In the genomic region with DNA sequence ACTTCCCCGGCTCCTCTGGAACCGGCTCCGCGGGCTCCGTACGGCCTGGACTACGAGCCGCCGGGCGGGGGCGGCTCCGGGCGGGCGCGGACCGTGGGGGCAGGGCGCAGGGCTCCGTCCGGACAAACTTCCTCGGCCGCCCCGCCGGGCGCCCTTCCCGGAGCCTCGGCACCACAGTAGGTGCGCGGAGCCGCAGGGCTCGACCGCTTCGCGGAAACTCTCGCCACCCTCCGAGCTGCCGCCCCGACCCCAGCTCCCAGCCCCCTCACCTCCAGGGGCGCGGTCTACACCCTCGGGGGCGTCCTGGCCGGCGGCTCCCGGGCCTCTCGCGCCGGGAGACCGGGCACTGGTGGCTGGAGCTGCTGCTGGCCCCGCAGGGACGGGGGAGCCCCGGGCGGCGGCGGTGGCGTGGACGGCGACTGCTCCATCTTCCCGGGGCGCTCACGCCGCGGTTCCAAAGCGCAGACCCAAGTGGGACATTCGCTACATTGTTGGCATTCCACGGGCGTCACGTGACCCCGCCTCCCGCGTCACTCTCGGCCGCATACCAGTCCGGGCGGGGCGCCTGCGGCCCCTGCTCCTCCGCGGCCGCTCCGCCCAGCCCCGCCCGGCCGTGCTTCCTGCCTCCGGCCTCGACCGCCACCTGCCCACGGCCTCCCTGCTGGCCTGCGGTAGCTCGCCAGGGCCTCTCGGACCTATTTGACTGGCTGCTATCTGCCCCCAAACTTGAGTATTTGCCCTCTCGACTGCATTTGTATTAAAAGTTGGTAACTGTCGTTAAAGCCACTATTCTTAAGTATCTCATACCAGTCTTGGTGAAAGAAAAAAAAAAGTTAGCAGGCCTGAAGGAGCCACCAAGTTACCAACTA, we compare ENCODE assay signal across 1 cellular context.
A peak's percentile ranks its signal among the peaks of the same experiment; 100 is the strongest.
TF ChIP-seq lines count a peak whose summit lies in the region.

A gene (minus strand): TSS at position 510 of the 869 bp plus-strand sequence. CDS start 15,560 bp downstream, outside the sequence.

TF ChIP-seq in HepG2, 621 proteins besides CTCF, POLR2A, EP300 and RAD21 (continued from another document and continues in another):
- TF ChIP-seq, protein P1, sequence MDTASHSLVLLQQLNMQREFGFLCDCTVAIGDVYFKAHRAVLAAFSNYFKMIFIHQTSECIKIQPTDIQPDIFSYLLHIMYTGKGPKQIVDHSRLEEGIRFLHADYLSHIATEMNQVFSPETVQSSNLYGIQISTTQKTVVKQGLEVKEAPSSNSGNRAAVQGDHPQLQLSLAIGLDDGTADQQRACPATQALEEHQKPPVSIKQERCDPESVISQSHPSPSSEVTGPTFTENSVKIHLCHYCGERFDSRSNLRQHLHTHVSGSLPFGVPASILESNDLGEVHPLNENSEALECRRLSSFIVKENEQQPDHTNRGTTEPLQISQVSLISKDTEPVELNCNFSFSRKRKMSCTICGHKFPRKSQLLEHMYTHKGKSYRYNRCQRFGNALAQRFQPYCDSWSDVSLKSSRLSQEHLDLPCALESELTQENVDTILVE (CRISPR knock-in tag; IDR thresholded peaks at IDR 0.05) = no peak
- 0 out of 2 replicates have a peak, but pooled peaks have one; percentile 74 for TF ChIP-seq DNMT1 (CRISPR knock-in tag; IDR thresholded peaks at IDR 0.05)
- TF ChIP-seq, protein P2, sequence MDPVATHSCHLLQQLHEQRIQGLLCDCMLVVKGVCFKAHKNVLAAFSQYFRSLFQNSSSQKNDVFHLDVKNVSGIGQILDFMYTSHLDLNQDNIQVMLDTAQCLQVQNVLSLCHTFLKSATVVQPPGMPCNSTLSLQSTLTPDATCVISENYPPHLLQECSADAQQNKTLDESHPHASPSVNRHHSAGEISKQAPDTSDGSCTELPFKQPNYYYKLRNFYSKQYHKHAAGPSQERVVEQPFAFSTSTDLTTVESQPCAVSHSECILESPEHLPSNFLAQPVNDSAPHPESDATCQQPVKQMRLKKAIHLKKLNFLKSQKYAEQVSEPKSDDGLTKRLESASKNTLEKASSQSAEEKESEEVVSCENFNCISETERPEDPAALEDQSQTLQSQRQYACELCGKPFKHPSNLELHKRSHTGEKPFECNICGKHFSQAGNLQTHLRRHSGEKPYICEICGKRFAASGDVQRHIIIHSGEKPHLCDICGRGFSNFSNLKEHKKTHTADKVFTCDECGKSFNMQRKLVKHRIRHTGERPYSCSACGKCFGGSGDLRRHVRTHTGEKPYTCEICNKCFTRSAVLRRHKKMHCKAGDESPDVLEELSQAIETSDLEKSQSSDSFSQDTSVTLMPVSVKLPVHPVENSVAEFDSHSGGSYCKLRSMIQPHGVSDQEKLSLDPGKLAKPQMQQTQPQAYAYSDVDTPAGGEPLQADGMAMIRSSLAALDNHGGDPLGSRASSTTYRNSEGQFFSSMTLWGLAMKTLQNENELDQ (CRISPR knock-in tag; IDR thresholded peaks at IDR 0.05; ENCODE audit: borderline replicate concordance) = no peak
- no peak for TF ChIP-seq CCAR2 (optimal IDR thresholded peaks at IDR 0.05; ENCODE audit: low read depth, low read length)
- TF ChIP-seq, protein P3, sequence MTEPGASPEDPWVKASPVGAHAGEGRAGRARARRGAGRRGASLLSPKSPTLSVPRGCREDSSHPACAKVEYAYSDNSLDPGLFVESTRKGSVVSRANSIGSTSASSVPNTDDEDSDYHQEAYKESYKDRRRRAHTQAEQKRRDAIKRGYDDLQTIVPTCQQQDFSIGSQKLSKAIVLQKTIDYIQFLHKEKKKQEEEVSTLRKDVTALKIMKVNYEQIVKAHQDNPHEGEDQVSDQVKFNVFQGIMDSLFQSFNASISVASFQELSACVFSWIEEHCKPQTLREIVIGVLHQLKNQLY (CRISPR knock-in tag; IDR thresholded peaks at IDR 0.05) = peak; percentile 50; the same call in 1 of the 2 replicates
- peak; percentile 57 for TF ChIP-seq PHF8 (CRISPR knock-in tag; IDR thresholded peaks at IDR 0.05)
- 0 out of 2 replicates have a peak, but pooled peaks have one; percentile 19 for TF ChIP-seq ZFP36L1 (CRISPR knock-in tag; IDR thresholded peaks at IDR 0.05)
- TF ChIP-seq TEAD2 (CRISPR knock-in tag; IDR thresholded peaks at IDR 0.05) = peak; percentile 83; the same call in 1 of the 2 replicates
- no peak; the same call in 1 of the 2 replicates for TF ChIP-seq FOXC1 (CRISPR knock-in tag; IDR thresholded peaks at IDR 0.05; ENCODE audit: borderline replicate concordance)
- no peak for TF ChIP-seq EED (CRISPR knock-in tag; IDR thresholded peaks at IDR 0.05)
- no peak for TF ChIP-seq EHMT2 (IDR thresholded peaks at IDR 0.05; ENCODE audit: borderline replicate concordance, low read depth, low read length)
- TF ChIP-seq ZNF121 (CRISPR knock-in tag; IDR thresholded peaks at IDR 0.05) = peak; percentile 74
- TF ChIP-seq, protein P4, sequence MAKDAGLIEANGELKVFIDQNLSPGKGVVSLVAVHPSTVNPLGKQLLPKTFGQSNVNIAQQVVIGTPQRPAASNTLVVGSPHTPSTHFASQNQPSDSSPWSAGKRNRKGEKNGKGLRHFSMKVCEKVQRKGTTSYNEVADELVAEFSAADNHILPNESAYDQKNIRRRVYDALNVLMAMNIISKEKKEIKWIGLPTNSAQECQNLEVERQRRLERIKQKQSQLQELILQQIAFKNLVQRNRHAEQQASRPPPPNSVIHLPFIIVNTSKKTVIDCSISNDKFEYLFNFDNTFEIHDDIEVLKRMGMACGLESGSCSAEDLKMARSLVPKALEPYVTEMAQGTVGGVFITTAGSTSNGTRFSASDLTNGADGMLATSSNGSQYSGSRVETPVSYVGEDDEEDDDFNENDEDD (CRISPR knock-in tag; IDR thresholded peaks at IDR 0.05; ENCODE audit: borderline replicate concordance) = peak; percentile 45; the same call in 1 of the 2 replicates
- TF ChIP-seq SPEN (CRISPR knock-in tag; IDR thresholded peaks at IDR 0.05; ENCODE audit: low read depth) = peak; percentile 81
- TF ChIP-seq REL (CRISPR knock-in tag; conservative IDR thresholded peaks at IDR 0.05) = 0 out of 2 replicates have a peak, but pooled peaks have one; percentile 57
- peak; percentile 28; the same call in 1 of the 2 replicates for TF ChIP-seq ZMAT3 (CRISPR knock-in tag; conservative IDR thresholded peaks at IDR 0.05)
- TF ChIP-seq YY1 (IDR thresholded peaks at IDR 0.05; ENCODE audit: insufficient read depth, insufficient replicate concordance, low read depth, low read length) = no peak
- peak; percentile 71 for TF ChIP-seq ETV5 (CRISPR knock-in tag; IDR thresholded peaks at IDR 0.05; ENCODE audit: borderline replicate concordance)
- TF ChIP-seq MED1 (CRISPR knock-in tag; IDR thresholded peaks at IDR 0.05) = peak; percentile 77
- peak; percentile 30; the same call in 1 of the 2 replicates for TF ChIP-seq ZNF672 (CRISPR knock-in tag; IDR thresholded peaks at IDR 0.05)
- TF ChIP-seq, protein P5, sequence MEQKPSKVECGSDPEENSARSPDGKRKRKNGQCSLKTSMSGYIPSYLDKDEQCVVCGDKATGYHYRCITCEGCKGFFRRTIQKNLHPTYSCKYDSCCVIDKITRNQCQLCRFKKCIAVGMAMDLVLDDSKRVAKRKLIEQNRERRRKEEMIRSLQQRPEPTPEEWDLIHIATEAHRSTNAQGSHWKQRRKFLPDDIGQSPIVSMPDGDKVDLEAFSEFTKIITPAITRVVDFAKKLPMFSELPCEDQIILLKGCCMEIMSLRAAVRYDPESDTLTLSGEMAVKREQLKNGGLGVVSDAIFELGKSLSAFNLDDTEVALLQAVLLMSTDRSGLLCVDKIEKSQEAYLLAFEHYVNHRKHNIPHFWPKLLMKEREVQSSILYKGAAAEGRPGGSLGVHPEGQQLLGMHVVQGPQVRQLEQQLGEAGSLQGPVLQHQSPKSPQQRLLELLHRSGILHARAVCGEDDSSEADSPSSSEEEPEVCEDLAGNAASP (CRISPR knock-in tag; IDR thresholded peaks at IDR 0.05; ENCODE audit: borderline replicate concordance) = 0 out of 2 replicates have a peak, but pooled peaks have one; percentile 35
- TF ChIP-seq ZNF598 (CRISPR knock-in tag; IDR thresholded peaks at IDR 0.05; ENCODE audit: borderline replicate concordance) = 0 out of 2 replicates have a peak, but pooled peaks have one; percentile 49
- TF ChIP-seq ZNF335 (CRISPR knock-in tag; IDR thresholded peaks at IDR 0.05) = no peak
- TF ChIP-seq, protein P6, sequence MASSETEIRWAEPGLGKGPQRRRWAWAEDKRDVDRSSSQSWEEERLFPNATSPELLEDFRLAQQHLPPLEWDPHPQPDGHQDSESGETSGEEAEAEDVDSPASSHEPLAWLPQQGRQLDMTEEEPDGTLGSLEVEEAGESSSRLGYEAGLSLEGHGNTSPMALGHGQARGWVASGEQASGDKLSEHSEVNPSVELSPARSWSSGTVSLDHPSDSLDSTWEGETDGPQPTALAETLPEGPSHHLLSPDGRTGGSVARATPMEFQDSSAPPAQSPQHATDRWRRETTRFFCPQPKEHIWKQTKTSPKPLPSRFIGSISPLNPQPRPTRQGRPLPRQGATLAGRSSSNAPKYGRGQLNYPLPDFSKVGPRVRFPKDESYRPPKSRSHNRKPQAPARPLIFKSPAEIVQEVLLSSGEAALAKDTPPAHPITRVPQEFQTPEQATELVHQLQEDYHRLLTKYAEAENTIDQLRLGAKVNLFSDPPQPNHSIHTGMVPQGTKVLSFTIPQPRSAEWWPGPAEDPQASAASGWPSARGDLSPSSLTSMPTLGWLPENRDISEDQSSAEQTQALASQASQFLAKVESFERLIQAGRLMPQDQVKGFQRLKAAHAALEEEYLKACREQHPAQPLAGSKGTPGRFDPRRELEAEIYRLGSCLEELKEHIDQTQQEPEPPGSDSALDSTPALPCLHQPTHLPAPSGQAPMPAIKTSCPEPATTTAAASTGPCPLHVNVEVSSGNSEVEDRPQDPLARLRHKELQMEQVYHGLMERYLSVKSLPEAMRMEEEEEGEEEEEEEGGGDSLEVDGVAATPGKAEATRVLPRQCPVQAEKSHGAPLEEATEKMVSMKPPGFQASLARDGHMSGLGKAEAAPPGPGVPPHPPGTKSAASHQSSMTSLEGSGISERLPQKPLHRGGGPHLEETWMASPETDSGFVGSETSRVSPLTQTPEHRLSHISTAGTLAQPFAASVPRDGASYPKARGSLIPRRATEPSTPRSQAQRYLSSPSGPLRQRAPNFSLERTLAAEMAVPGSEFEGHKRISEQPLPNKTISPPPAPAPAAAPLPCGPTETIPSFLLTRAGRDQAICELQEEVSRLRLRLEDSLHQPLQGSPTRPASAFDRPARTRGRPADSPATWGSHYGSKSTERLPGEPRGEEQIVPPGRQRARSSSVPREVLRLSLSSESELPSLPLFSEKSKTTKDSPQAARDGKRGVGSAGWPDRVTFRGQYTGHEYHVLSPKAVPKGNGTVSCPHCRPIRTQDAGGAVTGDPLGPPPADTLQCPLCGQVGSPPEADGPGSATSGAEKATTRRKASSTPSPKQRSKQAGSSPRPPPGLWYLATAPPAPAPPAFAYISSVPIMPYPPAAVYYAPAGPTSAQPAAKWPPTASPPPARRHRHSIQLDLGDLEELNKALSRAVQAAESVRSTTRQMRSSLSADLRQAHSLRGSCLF (CRISPR knock-in tag; IDR thresholded peaks at IDR 0.05; ENCODE audit: borderline replicate concordance) = no peak
- TF ChIP-seq KAT8 (CRISPR knock-in tag; IDR thresholded peaks at IDR 0.05) = peak; percentile 28; the same call in 1 of the 2 replicates
- TF ChIP-seq ESRRA (CRISPR knock-in tag; IDR thresholded peaks at IDR 0.05; ENCODE audit: low read depth) = no peak
- TF ChIP-seq SOX5 (CRISPR knock-in tag; IDR thresholded peaks at IDR 0.05; ENCODE audit: borderline replicate concordance) = peak; percentile 49; the same call in 1 of the 2 replicates
- TF ChIP-seq ARNT2 (CRISPR knock-in tag; IDR thresholded peaks at IDR 0.05; ENCODE audit: low read depth) = no peak
- TF ChIP-seq, protein P7, sequence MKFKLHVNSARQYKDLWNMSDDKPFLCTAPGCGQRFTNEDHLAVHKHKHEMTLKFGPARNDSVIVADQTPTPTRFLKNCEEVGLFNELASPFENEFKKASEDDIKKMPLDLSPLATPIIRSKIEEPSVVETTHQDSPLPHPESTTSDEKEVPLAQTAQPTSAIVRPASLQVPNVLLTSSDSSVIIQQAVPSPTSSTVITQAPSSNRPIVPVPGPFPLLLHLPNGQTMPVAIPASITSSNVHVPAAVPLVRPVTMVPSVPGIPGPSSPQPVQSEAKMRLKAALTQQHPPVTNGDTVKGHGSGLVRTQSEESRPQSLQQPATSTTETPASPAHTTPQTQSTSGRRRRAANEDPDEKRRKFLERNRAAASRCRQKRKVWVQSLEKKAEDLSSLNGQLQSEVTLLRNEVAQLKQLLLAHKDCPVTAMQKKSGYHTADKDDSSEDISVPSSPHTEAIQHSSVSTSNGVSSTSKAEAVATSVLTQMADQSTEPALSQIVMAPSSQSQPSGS (CRISPR knock-in tag; IDR thresholded peaks at IDR 0.05) = peak; percentile 30; the same call in 1 of the 2 replicates
- TF ChIP-seq, protein P8, sequence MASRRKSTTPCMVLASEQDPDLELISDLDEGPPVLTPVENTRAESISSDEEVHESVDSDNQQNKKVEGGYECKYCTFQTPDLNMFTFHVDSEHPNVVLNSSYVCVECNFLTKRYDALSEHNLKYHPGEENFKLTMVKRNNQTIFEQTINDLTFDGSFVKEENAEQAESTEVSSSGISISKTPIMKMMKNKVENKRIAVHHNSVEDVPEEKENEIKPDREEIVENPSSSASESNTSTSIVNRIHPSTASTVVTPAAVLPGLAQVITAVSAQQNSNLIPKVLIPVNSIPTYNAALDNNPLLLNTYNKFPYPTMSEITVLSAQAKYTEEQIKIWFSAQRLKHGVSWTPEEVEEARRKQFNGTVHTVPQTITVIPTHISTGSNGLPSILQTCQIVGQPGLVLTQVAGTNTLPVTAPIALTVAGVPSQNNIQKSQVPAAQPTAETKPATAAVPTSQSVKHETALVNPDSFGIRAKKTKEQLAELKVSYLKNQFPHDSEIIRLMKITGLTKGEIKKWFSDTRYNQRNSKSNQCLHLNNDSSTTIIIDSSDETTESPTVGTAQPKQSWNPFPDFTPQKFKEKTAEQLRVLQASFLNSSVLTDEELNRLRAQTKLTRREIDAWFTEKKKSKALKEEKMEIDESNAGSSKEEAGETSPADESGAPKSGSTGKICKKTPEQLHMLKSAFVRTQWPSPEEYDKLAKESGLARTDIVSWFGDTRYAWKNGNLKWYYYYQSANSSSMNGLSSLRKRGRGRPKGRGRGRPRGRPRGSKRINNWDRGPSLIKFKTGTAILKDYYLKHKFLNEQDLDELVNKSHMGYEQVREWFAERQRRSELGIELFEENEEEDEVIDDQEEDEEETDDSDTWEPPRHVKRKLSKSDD (CRISPR knock-in tag; IDR thresholded peaks at IDR 0.05; ENCODE audit: low read depth) = no peak
- peak; percentile 63; the same call in 1 of the 2 replicates for TF ChIP-seq ZC3H13 (CRISPR knock-in tag; IDR thresholded peaks at IDR 0.05)
